8 cellular contexts compared by ENCODE assay signal in genomic region chr16:5033256-5034166, GRCh38. TPM values are rescaled to one million over a fixed set of nuclear protein-coding genes. Genes with fewer than 3 reads are reported as not detected.
DNase-seq lines count a peak whose midpoint lies in the region; ATAC-seq and TF ChIP-seq lines count a peak whose summit lies in the region.

NAGPA (minus strand) TSS chr16:5033935; CDS start chr16:5033914, 21 bp downstream.

- H3K27ac ChIP-seq in cardiac muscle cell (peak within 1 kb of the TSS; percentile 89), parathyroid adenoma (peak within 1 kb of the TSS; percentile 62), thyroid gland (peak within 1 kb of the TSS in 2 of 3 donors; percentile 45 to 47)

- H3K79me2 ChIP-seq in parathyroid adenoma: no peaks in the 10 kb centered on the region

- DNase-seq in GM10248 (ENCODE audit: extremely low spot score): peak; percentile 93
- DNase-seq in HFFc6: peak; percentile 68
- peak; percentile 47 for DNase-seq in NCI-H1092 (lab: John Stamatoyannopoulos, UW)
- DNase-seq in T follicular helper cell (ENCODE audit: low read depth): peak; percentile 78
- DNase-seq in activated naive CD8-positive, alpha-beta T cell treated with anti-CD3 and anti-CD28 coated beads, Interleukin-2, amount 50 U/mL, for 24 hours: peak; percentile 83
- peak; percentile 88 to 91 for DNase-seq in cardiac muscle cell (ENCODE audit: low read depth in 1 of 2, low spot score in 1 of 2)
- DNase-seq in thyroid gland: peak; percentile 91 to 93

- H3K9ac ChIP-seq in parathyroid adenoma: peak within 1 kb of the TSS; percentile 65

- intact Hi-C loops in thyroid gland (cut with DNase I): no loop called here

- peaks cover 23% of the 10 kb centered on the region for H3K4me1 Mint-ChIP-seq in HFFc6 (ENCODE audit: low read depth)
- peaks cover 17% of the 10 kb centered on the region for H3K4me1 Mint-ChIP-seq in activated naive CD8-positive, alpha-beta T cell treated with anti-CD3 and anti-CD28 coated beads, Interleukin-2, amount 50 U/mL, for 24 hours

- no peak for TF ChIP-seq CTCF in GM10248 (IDR thresholded peaks at IDR 0.05; ENCODE audit: control extremely low read depth, extremely low read depth, low read depth, missing control alignments)
- TF ChIP-seq CTCF in HFFc6 (IDR thresholded peaks at IDR 0.05): no peak
- no peak for TF ChIP-seq CTCF in cardiac muscle cell (IDR thresholded peaks at IDR 0.05; ENCODE audit: low read depth, low read length)
- TF ChIP-seq CTCF in parathyroid adenoma (IDR thresholded peaks at IDR 0.05): no peak
- TF ChIP-seq CTCF in thyroid gland (IDR thresholded peaks at IDR 0.05): no peak

- no peaks in the 10 kb centered on the region for H3K36me3 Mint-ChIP-seq in HFFc6 (ENCODE audit: low read depth)
- H3K36me3 Mint-ChIP-seq in activated naive CD8-positive, alpha-beta T cell treated with anti-CD3 and anti-CD28 coated beads, Interleukin-2, amount 50 U/mL, for 24 hours (ENCODE audit: low read depth): no peaks in the 10 kb centered on the region

- peak within 1 kb of the TSS; percentile 73 for H3K4me2 ChIP-seq in parathyroid adenoma (ENCODE audit: low read length)

- POLR2A ChIA-PET in GM10248 (lab: Yijun Ruan, JAX): interaction anchor here (1.2 kb wide), 1 partner anchor 266 kb away, joined by 5 read pairs; no protein-coding TSS in a partner anchor

- peaks cover 6% of the 10 kb centered on the region for H3K4me1 ChIP-seq in cardiac muscle cell (ENCODE audit: low read depth)
- peaks cover 11% of the 10 kb centered on the region for H3K4me1 ChIP-seq in parathyroid adenoma
- H3K4me1 ChIP-seq in thyroid gland: peaks cover 14 to 15% of the 10 kb centered on the region in 2 donors

- H3K36me3 ChIP-seq in cardiac muscle cell (no peaks in the 10 kb centered on the region), parathyroid adenoma (ENCODE audit: control insufficient read depth, insufficient read depth, low read length) (no peaks in the 10 kb centered on the region), thyroid gland (no peaks in the 10 kb centered on the region)

- CTCF ChIA-PET in GM10248 (lab: Yijun Ruan, JAX): interaction anchor here (0.9 to 1.3 kb wide), 3 partner anchors 23 to 58 kb away, joined by 3 to 4 read pairs (median 3); no protein-coding TSS in a partner anchor

- H3K9me3 ChIP-seq in cardiac muscle cell (ENCODE audit: low read depth) (no peaks in the 10 kb centered on the region), parathyroid adenoma (ENCODE audit: control insufficient read depth, low read length) (no peaks in the 10 kb centered on the region), thyroid gland (no peaks in the 10 kb centered on the region)

- ATAC-seq in activated naive CD8-positive, alpha-beta T cell treated with anti-CD3 and anti-CD28 coated beads, Interleukin-2, amount 50 U/mL, for 24 hours: peak; percentile 86

- WGBS in thyroid gland, 2 donors: 0 to 1% methylated on average over 8 to 15 of the region's 104 CpGs

- TF ChIP-seq POLR2A in thyroid gland (IDR thresholded peaks at IDR 0.05): peak; percentile 28 to 34

- peak within 1 kb of the TSS; percentile 95 for H3K4me3 Mint-ChIP-seq in HFFc6
- H3K4me3 Mint-ChIP-seq in activated naive CD8-positive, alpha-beta T cell treated with anti-CD3 and anti-CD28 coated beads, Interleukin-2, amount 50 U/mL, for 24 hours: peak within 1 kb of the TSS; percentile 84

- peaks cover 3% of the 10 kb centered on the region for H3K27me3 Mint-ChIP-seq in HFFc6 (ENCODE audit: insufficient read depth)
- H3K27me3 Mint-ChIP-seq in activated naive CD8-positive, alpha-beta T cell treated with anti-CD3 and anti-CD28 coated beads, Interleukin-2, amount 50 U/mL, for 24 hours: no peaks in the 10 kb centered on the region

- H2AFZ ChIP-seq in parathyroid adenoma: peak within 1 kb of the TSS; percentile 87

- peak within 1 kb of the TSS; percentile 88 for H3K27ac Mint-ChIP-seq in HFFc6
- H3K27ac Mint-ChIP-seq in activated naive CD8-positive, alpha-beta T cell treated with anti-CD3 and anti-CD28 coated beads, Interleukin-2, amount 50 U/mL, for 24 hours: peak within 1 kb of the TSS; percentile 87

- H3K27me3 ChIP-seq in cardiac muscle cell (no peaks in the 10 kb centered on the region), parathyroid adenoma (ENCODE audit: control insufficient read depth, insufficient read depth, low read length) (no peaks in the 10 kb centered on the region), thyroid gland (no peaks in the 10 kb centered on the region)

- no peaks in the 10 kb centered on the region for H3K9me3 Mint-ChIP-seq in HFFc6
- H3K9me3 Mint-ChIP-seq in activated naive CD8-positive, alpha-beta T cell treated with anti-CD3 and anti-CD28 coated beads, Interleukin-2, amount 50 U/mL, for 24 hours: no peaks in the 10 kb centered on the region

- H3K4me3 ChIP-seq in cardiac muscle cell (peak within 1 kb of the TSS; percentile 88), parathyroid adenoma (ENCODE audit: low read depth, low read length) (peak within 1 kb of the TSS; percentile 87), thyroid gland (replicated peaks in 1 of 3) (peak within 1 kb of the TSS; percentile 67 to 98 (median 84))

RNA-seq across cellular contexts. Expression of gene NAGPA, which starts in this region (rescaled TPM):
- 10 to 100 TPM; 14.4 to 18.7 (median 16.4) TPM for total RNA-seq in HFFc6 (2021; fragmentation: NEBNext Ultra II Directional; extraction: Animal tissue kit (Norgen Biotek cat#: 25700))
- total RNA-seq in cardiac muscle cell: 23.0 and 24.6 TPM in 2 replicates
- 9.8 and 10.8 TPM in 2 replicates for polyA plus RNA-seq in cardiac muscle cell
- total RNA-seq in thyroid gland: 10 to 100 TPM; 26.0 to 46.8 (median 30.8) TPM

Comparison
In these comparisons a context has a peak if more than half of its experiments do, and no peak if none do; other contexts are left out.
1. Peak in every context shown above with its lines: DNase-seq, ATAC-seq, H3K4me3 ChIP-seq and H3K27ac ChIP-seq.